Comparison of ENCODE assay signal across 23 cellular contexts in genomic region chr14:33551963-33552362, GRCh38.
A peak's percentile ranks its signal among the peaks of the same experiment; 100 is the strongest.
DNase-seq lines count a peak whose midpoint lies in the region; ATAC-seq and TF ChIP-seq lines count a peak whose summit lies in the region.
"Had no signal": no experiment of that assay in that cellular context is flagged by ENCODE, and none has a peak within 500 bp of the region (broad histone marks: within the 10 kb centered on the region; RNA-seq: fewer than 3 reads in every experiment).

No MANE protein-coding gene starts in this region.

- H3K27ac Mint-ChIP-seq in GM23338: no peak overlapping the region
- H3K27ac Mint-ChIP-seq: activated CD4-positive, alpha-beta T cell treated with anti-CD3 and anti-CD28 coated beads for 36 hours; activated naive CD4-positive, alpha-beta T cell treated with anti-CD3 and anti-CD28 coated beads, Interleukin-2, amount 10 ng/mL, durations not matched to agents 7 days and 5 days; stimulated activated naive CD8-positive, alpha-beta T cell treated with anti-CD3 and anti-CD28 coated beads, Interleukin-15, Interleukin-2, amounts not matched to agents 100 ng/mL and 50 ng/mL, for 24 hours had no signal

- TF ChIP-seq CTCF in GM23338 (conservative IDR thresholded peaks at IDR 0.05; ENCODE audit: low read depth in 2 of 2) (no peak), ascending aorta (IDR thresholded peaks at IDR 0.05) (no peak), mammary epithelial cell (conservative IDR thresholded peaks at IDR 0.05 in 1 of 2, IDR thresholded peaks at IDR 0.05 in 1 of 2; ENCODE audit: extremely low read depth in 1 of 2, insufficient read depth in 1 of 2, low read depth in 1 of 2, low read length in 2 of 2) (no peak)

- no peaks in the 10 kb centered on the region for H3K9me3 Mint-ChIP-seq in GM23338
- H3K9me3 Mint-ChIP-seq: activated naive CD4-positive, alpha-beta T cell treated with anti-CD3 and anti-CD28 coated beads, Interleukin-2, amount 10 ng/mL, durations not matched to agents 7 days and 5 days; activated T-cell treated with anti-CD3 and anti-CD28 coated beads, Interleukin-2, amount 50 U/mL, for 4 hours; stimulated activated naive CD8-positive, alpha-beta T cell treated with anti-CD3 and anti-CD28 coated beads, Interleukin-15, Interleukin-2, amounts not matched to agents 100 ng/mL and 50 ng/mL, for 24 hours had no signal

- no TSS peak for BruUV-seq in mammary epithelial cell (replicated peaks; lab: Mats Ljungman, UMichigan)

- H3K27me3 ChIP-seq in GM23338 (ENCODE audit: insufficient read depth): no peaks in the 10 kb centered on the region
- no peaks in the 10 kb centered on the region for H3K27me3 ChIP-seq in SJCRH30
- no peaks in the 10 kb centered on the region for H3K27me3 ChIP-seq in ascending aorta
- no peaks in the 10 kb centered on the region for H3K27me3 ChIP-seq in mammary epithelial cell (ENCODE audit: insufficient read depth, low read length)
- H3K27me3 ChIP-seq: heart left ventricle, spleen, tibial nerve had no signal

- ATAC-seq in GM23338: peak; percentile 93
- ATAC-seq: activated CD4-positive, alpha-beta T cell treated with anti-CD3 and anti-CD28 coated beads for 36 hours; activated T-cell treated with anti-CD3 and anti-CD28 coated beads, Interleukin-2, amount 50 U/mL, for 4 hours; heart left ventricle had no signal

- intact Hi-C loops in ascending aorta (cut with DNase I) (no loop called here), mammary epithelial cell (cut with micrococcal nuclease) (no loop called here)

- DNase-seq in GM23338 (ENCODE audit: low spot score): peak; percentile 48
- DNase-seq in NCI-H1417 (lab: John Stamatoyannopoulos, UW): peak; percentile 35 to 71 (median 35)
- DNase-seq in SJCRH30: peak; percentile 11 to 50
- peak; percentile 57 for DNase-seq in left kidney (ENCODE audit: low read depth, low spot score)
- DNase-seq in ascending aorta (ENCODE audit: low spot score in 2 of 2): no peak
- DNase-seq in retina: no peak
- no peak for DNase-seq in SK-N-DZ (ENCODE audit: low spot score)
- no peak for DNase-seq in mammary epithelial cell
- DNase-seq: activated CD4-positive, alpha-beta T cell treated with anti-CD3 and anti-CD28 coated beads for 36 hours; activated CD8-positive, alpha-beta memory T cell treated with anti-CD3 and anti-CD28 coated beads for 24 hours; activated naive CD4-positive, alpha-beta T cell treated with anti-CD3 and anti-CD28 coated beads, Interleukin-2, amount 10 ng/mL, durations not matched to agents 7 days and 5 days; activated T-cell treated with anti-CD3 and anti-CD28 coated beads, Interleukin-2, amount 50 U/mL, for 4 hours; aorta; GF-D8; heart left ventricle; Karpas-422; NK-92 treated with Interleukin-12 subunit alpha and Interleukin-12 subunit beta, amount 100 ng/mL, for 24 hours; SHP77 treated with DMSO at 0.1 percent for 48 hours; spleen; stimulated activated CD4-positive, alpha-beta T cell treated with anti-CD3 and anti-CD28 coated beads, Interleukin-4, amount 100 ng/mL, for 24 hours had no signal

- CTCF ChIA-PET in mammary epithelial cell (lab: Charles Lee; ENCODE audit: low non-redundant PET): no interaction called here

- H3K27ac ChIP-seq in GM23338 (ENCODE audit: low read depth) (no peak overlapping the region; the same call in 1 of the 2 replicates), SJCRH30 (no peak overlapping the region), ascending aorta (no peak overlapping the region), mammary epithelial cell (ENCODE audit: insufficient read depth, low read depth, low read length) (no peak overlapping the region)
- H3K27ac ChIP-seq: epithelial cell of prostate, heart left ventricle, spleen, tibial nerve had no signal

- no peaks in the 10 kb centered on the region for H3K27me3 Mint-ChIP-seq in GM23338 (ENCODE audit: insufficient read depth, low read depth, poor library complexity)
- H3K27me3 Mint-ChIP-seq: activated naive CD4-positive, alpha-beta T cell treated with anti-CD3 and anti-CD28 coated beads, Interleukin-2, amount 10 ng/mL, durations not matched to agents 7 days and 5 days; stimulated activated naive CD8-positive, alpha-beta T cell treated with anti-CD3 and anti-CD28 coated beads, Interleukin-15, Interleukin-2, amounts not matched to agents 100 ng/mL and 50 ng/mL, for 24 hours had no signal

- WGBS in mammary epithelial cell (ENCODE audit: low coverage, missing lambda C conversion rate): 88% methylated on average over 3 of the region's 3 CpGs

- dilution Hi-C loops in mammary epithelial cell (cut with HindIII; ENCODE audit: low sequenced_read_pairs): no loop called here

- H3K4me3 ChIP-seq in GM23338 (no peak overlapping the region), SJCRH30 (no peak overlapping the region), ascending aorta (no peak overlapping the region), mammary epithelial cell (replicated peaks in 1 of 3; ENCODE audit: insufficient read depth in 1 of 3, low read depth in 2 of 3, low read length in 3 of 3) (no peak overlapping the region)
- H3K4me3 ChIP-seq: heart left ventricle, spleen, tibial nerve had no signal

- H3K79me2 ChIP-seq in GM23338 (replicated peaks; ENCODE audit: insufficient read depth) (no peaks in the 10 kb centered on the region), mammary epithelial cell (ENCODE audit: insufficient read depth, low read length) (no peaks in the 10 kb centered on the region)

- H3K4me2 ChIP-seq in GM23338: no peak overlapping the region
- no peak overlapping the region for H3K4me2 ChIP-seq in mammary epithelial cell (ENCODE audit: insufficient read depth, low read depth, low read length)

- H4K20me1 ChIP-seq in GM23338 (replicated peaks; ENCODE audit: insufficient read depth): no peaks in the 10 kb centered on the region
- H4K20me1 ChIP-seq in mammary epithelial cell (ENCODE audit: insufficient read depth, low read length): no peaks in the 10 kb centered on the region

- H2AFZ ChIP-seq in GM23338 (no peak overlapping the region), mammary epithelial cell (ENCODE audit: low read depth, low read length) (no peak overlapping the region)

- no peak overlapping the region for H3K9ac ChIP-seq in mammary epithelial cell (ENCODE audit: insufficient read depth, low read length)

- H3K36me3 Mint-ChIP-seq in GM23338 (ENCODE audit: low read depth): no peaks in the 10 kb centered on the region
- H3K36me3 Mint-ChIP-seq: activated naive CD4-positive, alpha-beta T cell treated with anti-CD3 and anti-CD28 coated beads, Interleukin-2, amount 10 ng/mL, durations not matched to agents 7 days and 5 days had no signal

- peaks cover 18% of the 10 kb centered on the region for H3K4me1 Mint-ChIP-seq in GM23338
- H3K4me1 Mint-ChIP-seq: activated CD4-positive, alpha-beta T cell treated with anti-CD3 and anti-CD28 coated beads for 36 hours; activated naive CD4-positive, alpha-beta T cell treated with anti-CD3 and anti-CD28 coated beads, Interleukin-2, amount 10 ng/mL, durations not matched to agents 7 days and 5 days had no signal

- no peaks in the 10 kb centered on the region for H3K9me2 ChIP-seq in GM23338 (ENCODE audit: insufficient read depth)

- H3K36me3 ChIP-seq in GM23338 (ENCODE audit: insufficient read depth) (no peaks in the 10 kb centered on the region), SJCRH30 (no peaks in the 10 kb centered on the region), ascending aorta (no peaks in the 10 kb centered on the region), mammary epithelial cell (ENCODE audit: insufficient read depth, low read length) (no peaks in the 10 kb centered on the region)
- H3K36me3 ChIP-seq: heart left ventricle, spleen, tibial nerve had no signal

- H3K9me3 ChIP-seq in SJCRH30 (replicated peaks): no peaks in the 10 kb centered on the region
- no peaks in the 10 kb centered on the region for H3K9me3 ChIP-seq in ascending aorta
- no peaks in the 10 kb centered on the region for H3K9me3 ChIP-seq in mammary epithelial cell (replicated peaks; ENCODE audit: insufficient read depth, low read length)
- H3K9me3 ChIP-seq: heart left ventricle, spleen, tibial nerve had no signal

- no peak overlapping the region for H3K4me3 Mint-ChIP-seq in GM23338
- H3K4me3 Mint-ChIP-seq: activated CD4-positive, alpha-beta T cell treated with anti-CD3 and anti-CD28 coated beads for 36 hours; activated naive CD4-positive, alpha-beta T cell treated with anti-CD3 and anti-CD28 coated beads, Interleukin-2, amount 10 ng/mL, durations not matched to agents 7 days and 5 days; activated T-cell treated with anti-CD3 and anti-CD28 coated beads, Interleukin-2, amount 50 U/mL, for 4 hours; stimulated activated naive CD8-positive, alpha-beta T cell treated with anti-CD3 and anti-CD28 coated beads, Interleukin-15, Interleukin-2, amounts not matched to agents 100 ng/mL and 50 ng/mL, for 24 hours had no signal

- in situ Hi-C loops in mammary epithelial cell (cut with MboI; ENCODE audit: low sequenced_read_pairs in 2 of 2): no loop called here

- no peaks in the 10 kb centered on the region for H3F3A ChIP-seq in GM23338 (replicated peaks; ENCODE audit: low read depth)

- H3K4me1 ChIP-seq in GM23338 (ENCODE audit: insufficient read depth) (peaks cover 10% of the 10 kb centered on the region; the same call in 1 of the 2 replicates), SJCRH30 (peaks cover 11% of the 10 kb centered on the region), ascending aorta (no peaks in the 10 kb centered on the region), mammary epithelial cell (ENCODE audit: insufficient read depth, low read length) (peaks cover 13% of the 10 kb centered on the region)
- H3K4me1 ChIP-seq: spleen, tibial nerve had no signal

TF ChIP-seq in GM23338, 12 proteins besides CTCF, POLR2A, EP300 and RAD21:
- TF ChIP-seq JUNB (IDR thresholded peaks at IDR 0.05; ENCODE audit: unreplicated experiment) (no peak), CREB1 (CRISPR knock-in tag; IDR thresholded peaks at IDR 0.05; ENCODE audit: low read depth) (no peak), EZH2phosphoT487 (IDR thresholded peaks at IDR 0.05; ENCODE audit: unreplicated experiment) (no peak), ZNF114 (CRISPR knock-in tag; IDR thresholded peaks at IDR 0.05) (no peak), NANOG (IDR thresholded peaks at IDR 0.05; ENCODE audit: borderline replicate concordance) (no peak)

Comparison
In these comparisons a context has a peak if more than half of its experiments do, and no peak if none do; other contexts are left out.
1. DNase-seq: peak in GM23338 (single experiment), NCI-H1417 (3 of 3), SJCRH30 (2 of 2) and left kidney (single experiment); none in ascending aorta (0 of 2), retina (single experiment), SK-N-DZ (single experiment) and mammary epithelial cell (single experiment).